Comparison of ENCODE assay signal across 12 cellular contexts in genomic region chr5:141121563-141121962, GRCh38. TPM values are rescaled to one million over a fixed set of nuclear protein-coding genes. Genes with fewer than 3 reads are reported as not detected.
DNase-seq lines count a peak whose midpoint lies in the region; ATAC-seq, FAIRE-seq and TF ChIP-seq lines count a peak whose summit lies in the region.
"Had no signal": no experiment of that assay in that cellular context is flagged by ENCODE, and none has a peak within 500 bp of the region (broad histone marks: within the 10 kb centered on the region; RNA-seq: fewer than 3 reads in every experiment).

PCDHB4 (plus strand) TSS chr5:141121818; CDS start chr5:141121999, 181 bp downstream.

- H2AFZ ChIP-seq in endothelial cell of umbilical vein (ENCODE audit: low read depth, low read length) (no peak within 1 kb of the TSS), osteoblast (ENCODE audit: low read length) (peak within 1 kb of the TSS; percentile 35)

- no peak within 1 kb of the TSS for H3K9ac ChIP-seq in endothelial cell of umbilical vein (replicated peaks; ENCODE audit: extremely low read depth, insufficient read depth, low read length)

- H3K79me2 ChIP-seq in endothelial cell of umbilical vein (ENCODE audit: control insufficient read depth, insufficient read depth, low read length) (no peaks in the 10 kb centered on the region), osteoblast (ENCODE audit: insufficient read depth, low read length) (no peaks in the 10 kb centered on the region)

- H3K9me3 ChIP-seq in endothelial cell of umbilical vein (replicated peaks; ENCODE audit: control insufficient read depth, insufficient read depth, low read length) (no peaks in the 10 kb centered on the region), osteoblast (ENCODE audit: low read depth, low read length) (no peaks in the 10 kb centered on the region)

- TF ChIP-seq CTCF in LNCaP clone FGC (IDR thresholded peaks at IDR 0.05; ENCODE audit: control insufficient read depth, extremely low read depth, insufficient read depth) (peak; percentile 58), endothelial cell of umbilical vein (IDR thresholded peaks at IDR 0.05; ENCODE audit: extremely low read depth in 1 of 2, insufficient read depth in 1 of 2, low read depth in 1 of 2, low read length in 2 of 2) (no peak), osteoblast (IDR thresholded peaks at IDR 0.05; ENCODE audit: extremely low read depth, low read depth, low read length) (peak; percentile 18)

- H4K20me1 ChIP-seq in endothelial cell of umbilical vein (replicated peaks; ENCODE audit: control insufficient read depth, extremely low read depth, insufficient read depth, low read length) (no peaks in the 10 kb centered on the region), osteoblast (ENCODE audit: insufficient read depth, low read length) (no peaks in the 10 kb centered on the region)

- no peaks in the 10 kb centered on the region for H3K27me3 ChIP-seq in endothelial cell of umbilical vein (ENCODE audit: control insufficient read depth in 2 of 2, insufficient read depth in 2 of 2, low read length in 2 of 2)
- no peaks in the 10 kb centered on the region for H3K27me3 ChIP-seq in osteoblast (ENCODE audit: insufficient read depth, low read length)
- H3K27me3 ChIP-seq: ascending aorta had no signal

- no peak within 1 kb of the TSS for H3K27ac ChIP-seq in endothelial cell of umbilical vein (ENCODE audit: insufficient read depth, low read depth, low read length)
- H3K27ac ChIP-seq in osteoblast (ENCODE audit: low read depth, low read length): no peak within 1 kb of the TSS
- H3K27ac ChIP-seq: ascending aorta had no signal

- no peak for FAIRE-seq in endothelial cell of umbilical vein (lab: Jason Lieb, UNC)
- FAIRE-seq: frontal cortex had no signal

- CTCF ChIA-PET in endothelial cell of umbilical vein (lab: Charles Lee) (interaction anchor here (0.7 to 0.8 kb wide), 2 partner anchors 32 to 56 kb away, joined by 3 read pairs; partner anchors contain the start of gene PCDHB8), HEK293T (lab: Yijun Ruan, JAX) (no interaction called here)

- intact Hi-C loops in endothelial cell of umbilical vein (cut with micrococcal nuclease): no loop called here

- H3K4me2 ChIP-seq in endothelial cell of umbilical vein (ENCODE audit: insufficient read depth, low read length) (no peak within 1 kb of the TSS), osteoblast (ENCODE audit: insufficient read depth, low read length) (no peak within 1 kb of the TSS)

- POLR2A ChIA-PET in endothelial cell of umbilical vein (lab: Charles Lee) (no interaction called here), HEK293T (lab: Yijun Ruan, JAX) (no interaction called here)

- no peaks in the 10 kb centered on the region for H3K4me1 ChIP-seq in endothelial cell of umbilical vein (ENCODE audit: control insufficient read depth, extremely low read depth, insufficient read depth, low read length)
- no peaks in the 10 kb centered on the region for H3K4me1 ChIP-seq in osteoblast (ENCODE audit: insufficient read depth, low read length)
- H3K4me1 ChIP-seq: ascending aorta had no signal

- DNase-seq in Daoy (ENCODE audit: low read depth): peak; percentile 63
- peak; percentile 31 for DNase-seq in LNCaP clone FGC (ENCODE audit: low read depth)
- peak; percentile 8 for DNase-seq in endothelial cell of umbilical vein (ENCODE audit: low read depth, low spot score)
- no peak for DNase-seq in osteoblast (ENCODE audit: insufficient read length, low spot score, missing footprints)
- DNase-seq in kidney glomerular epithelial cell (lab: John Stamatoyannopoulos, UW): no peak
- no peak for DNase-seq in HEK293T (ENCODE audit: extremely low spot score)
- DNase-seq: DMS 273 treated with DMSO at 0.1 percent for 48 hours, PC-3 had no signal

- H3K4me3 ChIP-seq in LNCaP clone FGC (ENCODE audit: low read depth, low read length) (peak within 1 kb of the TSS; percentile 23), endothelial cell of umbilical vein (replicated peaks in 1 of 3; ENCODE audit: insufficient read depth in 1 of 3, low read depth in 1 of 3, low read length in 3 of 3) (no peak within 1 kb of the TSS), osteoblast (ENCODE audit: insufficient read depth, low read length) (peak within 1 kb of the TSS; percentile 20)

- H3K36me3 ChIP-seq in endothelial cell of umbilical vein (ENCODE audit: control insufficient read depth in 2 of 2, extremely low read depth in 1 of 2, insufficient read depth in 2 of 2, low read length in 2 of 2): no peaks in the 10 kb centered on the region
- H3K36me3 ChIP-seq in osteoblast (ENCODE audit: insufficient read depth, low read length): no peaks in the 10 kb centered on the region
- H3K36me3 ChIP-seq: ascending aorta had no signal

- H3K9me1 ChIP-seq in endothelial cell of umbilical vein (replicated peaks; ENCODE audit: control insufficient read depth, extremely low read depth, insufficient read depth, low read length): no peaks in the 10 kb centered on the region

- dilution Hi-C loops in endothelial cell of umbilical vein (cut with MboI; ENCODE audit: extremely low pct_ligation_motif_present, low sequenced_read_pairs): no loop called here

- no peak for ATAC-seq in GM19328 (IDR thresholded peaks at IDR 0.05; ENCODE audit: unreplicated experiment)
- no peak for ATAC-seq in HG03442 (IDR thresholded peaks at IDR 0.05; ENCODE audit: unreplicated experiment)
- ATAC-seq: PC-3 had no signal

- BruUV-seq in endothelial cell of umbilical vein (replicated peaks; lab: Mats Ljungman, UMichigan): no TSS peak

- no peak for TF ChIP-seq POLR2A in endothelial cell of umbilical vein (IDR thresholded peaks at IDR 0.05; ENCODE audit: low read depth, low read length)

TF ChIP-seq in endothelial cell of umbilical vein, 7 proteins besides CTCF, POLR2A, EP300 and RAD21:
- no peak for TF ChIP-seq MYC (IDR thresholded peaks at IDR 0.05; ENCODE audit: low read depth, low read length)
- TF ChIP-seq GATA2 (IDR thresholded peaks at IDR 0.05; ENCODE audit: insufficient read depth, insufficient read length, low read depth, low read length): no peak
- TF ChIP-seq JUN (IDR thresholded peaks at IDR 0.05; ENCODE audit: borderline replicate concordance, insufficient read depth, insufficient read length, low read depth): no peak
- TF ChIP-seq MAX (IDR thresholded peaks at IDR 0.05; ENCODE audit: insufficient read depth, insufficient read length): no peak
- no peak for TF ChIP-seq POLR2AphosphoS5 (IDR thresholded peaks at IDR 0.05; ENCODE audit: insufficient read depth, low read depth, low read length)
- TF ChIP-seq FOS (IDR thresholded peaks at IDR 0.05; ENCODE audit: borderline replicate concordance, insufficient read depth, low read length): no peak
- no peak for TF ChIP-seq EZH2 (IDR thresholded peaks at IDR 0.05; ENCODE audit: borderline replicate concordance, low read depth, low read length, severe bottlenecking)

TF ChIP-seq in HEK293T, 16 proteins besides CTCF, POLR2A, EP300 and RAD21:
- no peak for TF ChIP-seq HDGF (IDR thresholded peaks at IDR 0.05; ENCODE audit: borderline replicate concordance)
- no peak for TF ChIP-seq NFRKB (IDR thresholded peaks at IDR 0.05)
- no peak for TF ChIP-seq ELF4 (IDR thresholded peaks at IDR 0.05)
- TF ChIP-seq SUZ12 (IDR thresholded peaks at IDR 0.05): no peak
- no peak for TF ChIP-seq L3MBTL2 (conservative IDR thresholded peaks at IDR 0.05)
- no peak for TF ChIP-seq BHLHE40 (IDR thresholded peaks at IDR 0.05; ENCODE audit: borderline replicate concordance)
- no peak for TF ChIP-seq FOXK2 (IDR thresholded peaks at IDR 0.05)
- no peak for TF ChIP-seq SP1 (IDR thresholded peaks at IDR 0.05)
- TF ChIP-seq PKNOX1 (IDR thresholded peaks at IDR 0.05): no peak
- no peak for TF ChIP-seq LEF1 (IDR thresholded peaks at IDR 0.05; ENCODE audit: borderline replicate concordance)
- TF ChIP-seq FOXM1 (IDR thresholded peaks at IDR 0.05; ENCODE audit: borderline replicate concordance): no peak
- TF ChIP-seq ZNF384 (IDR thresholded peaks at IDR 0.05): no peak
- TF ChIP-seq CTBP1 (IDR thresholded peaks at IDR 0.05; ENCODE audit: borderline replicate concordance): no peak
- TF ChIP-seq TARDBP (IDR thresholded peaks at IDR 0.05): no peak
- no peak for TF ChIP-seq FOXA1 (IDR thresholded peaks at IDR 0.05)
- no peak for TF ChIP-seq ARNT (IDR thresholded peaks at IDR 0.05)

RNA-seq across cellular contexts. Expression of gene PCDHB4, which starts in this region (rescaled TPM):
- total RNA-seq in Daoy (2014; rRNA removed; shearing (Covaris generic)): 0.51 TPM in 2 replicates
- total RNA-seq in endothelial cell of umbilical vein: 0.21 TPM in 1 of 2 replicates, not detected in the other
- polyA plus RNA-seq in endothelial cell of umbilical vein: 0.10 and 0.11 TPM in 2 replicates
- polyA plus RNA-seq in endothelial cell of umbilical vein (2011; cell fraction: cytosol; rRNA removed): 0.01 TPM in 1 of 2 replicates, not detected in the other
- not detected in 2 replicates for polyA plus RNA-seq in endothelial cell of umbilical vein (2011; cell fraction: nucleus; rRNA removed)
- polyA plus RNA-seq in endothelial cell of umbilical vein (2012): 0.13 and 0.29 TPM in 2 replicates
- 0.06 and 0.07 TPM in 2 replicates for polyA minus RNA-seq in endothelial cell of umbilical vein
- not detected for polyA minus RNA-seq in endothelial cell of umbilical vein (2011; cell fraction: cytosol; rRNA and poly(A)+ RNA removed)
- not detected in 2 replicates for polyA minus RNA-seq in endothelial cell of umbilical vein (2011; cell fraction: nucleus; rRNA and poly(A)+ RNA removed)
- 1.1 and 1.2 TPM in 2 replicates for total RNA-seq in osteoblast

Comparison
In these comparisons a context has a peak if more than half of its experiments do, and no peak if none do; other contexts are left out.
1. Peak in DNase-seq in Daoy; RNA of the gene not detected or under 1 TPM.
2. Peak in DNase-seq in endothelial cell of umbilical vein; RNA of the gene not detected or under 1 TPM.
3. H3K4me3 ChIP-seq: peak in LNCaP clone FGC (single experiment) and osteoblast (single experiment); none in endothelial cell of umbilical vein (0 of 3).
4. CTCF ChIP-seq: peak in LNCaP clone FGC (single experiment) and osteoblast (single experiment); none in endothelial cell of umbilical vein (0 of 2).